10 cellular contexts compared by ENCODE assay signal in genomic region chr4:122912810-122913575, GRCh38.
"Had no signal": no experiment of that assay in that cellular context is flagged by ENCODE, and none has a peak within 500 bp of the region (broad histone marks: within the 10 kb centered on the region; RNA-seq: fewer than 3 reads in every experiment).

No MANE protein-coding gene starts in this region.

- H3K27me3 ChIP-seq: ovary, thyroid gland had no signal

- H3K27ac ChIP-seq: ovary, thyroid gland, WERI-Rb-1 had no signal

- H3K9me3 ChIP-seq: ovary, thyroid gland had no signal

- FAIRE-seq: urothelium cell line had no signal

- H3K4me3 ChIP-seq: ovary, thyroid gland had no signal

- H3K4me3 Mint-ChIP-seq: mesothelial cell of epicardium, neural crest cell had no signal

- H3K36me3 ChIP-seq: ovary, WERI-Rb-1 had no signal

- H3K9me3 Mint-ChIP-seq: mesothelial cell of epicardium, neural crest cell had no signal

- H3K27ac Mint-ChIP-seq: mesothelial cell of epicardium had no signal

- H3K4me1 Mint-ChIP-seq: mesothelial cell of epicardium had no signal

- DNase-seq: activated CD4-positive, alpha-beta T cell treated with anti-CD3 and anti-CD28 coated beads for 48 hours; activated naive CD4-positive, alpha-beta T cell treated with Interleukin-2 at 50 U/mL for 16 hours; kidney glomerular epithelial cell; ovary; T1000; thyroid gland; WERI-Rb-1 had no signal
